In genomic region chr6:143059616-143060353, GRCh38 we compare ENCODE assay signal across 1 cellular context.
TF ChIP-seq lines count a peak whose summit lies in the region.

No MANE protein-coding gene starts in this region.

TF ChIP-seq in HepG2, 621 proteins besides CTCF, POLR2A, EP300 and RAD21 (continued from another document and continues in another):
- TF ChIP-seq ZNF142 (CRISPR knock-in tag; IDR thresholded peaks at IDR 0.05) (no peak), SSRP1 (CRISPR knock-in tag; IDR thresholded peaks at IDR 0.05) (peak; percentile 68; the same call in 1 of the 2 replicates), RBM22 (optimal IDR thresholded peaks at IDR 0.05; ENCODE audit: low read length) (no peak), ZNF780A (CRISPR knock-in tag; IDR thresholded peaks at IDR 0.05) (peak; percentile 49; the same call in 1 of the 2 replicates), KMT2B (CRISPR knock-in tag; IDR thresholded peaks at IDR 0.05) (no peak; the same call in 1 of the 2 replicates), AGO2 (optimal IDR thresholded peaks at IDR 0.05; ENCODE audit: low read depth, low read length) (no peak), ZNF414 (CRISPR knock-in tag; IDR thresholded peaks at IDR 0.05) (no peak), ZSCAN22 (CRISPR knock-in tag; IDR thresholded peaks at IDR 0.05) (no peak), ZNF431 (CRISPR knock-in tag; IDR thresholded peaks at IDR 0.05; ENCODE audit: borderline replicate concordance, low read depth) (no peak), HDAC6 (IDR thresholded peaks at IDR 0.05; ENCODE audit: low read depth, low read length) (no peak), AHR (CRISPR knock-in tag; IDR thresholded peaks at IDR 0.05) (no peak), ZBTB25 (CRISPR knock-in tag; IDR thresholded peaks at IDR 0.05) (peak; percentile 65; the same call in 1 of the 2 replicates), CHCHD3 (CRISPR knock-in tag; IDR thresholded peaks at IDR 0.05) (no peak), ERF (CRISPR knock-in tag; IDR thresholded peaks at IDR 0.05) (peak; percentile 44; the same call in 1 of the 2 replicates), MED8 (CRISPR knock-in tag; IDR thresholded peaks at IDR 0.05; ENCODE audit: insufficient replicate concordance) (no peak), ZNF335 (CRISPR knock-in tag; IDR thresholded peaks at IDR 0.05) (no peak), KAT8 (CRISPR knock-in tag; IDR thresholded peaks at IDR 0.05) (peak; percentile 27; the same call in 1 of the 2 replicates), SMAD9 (CRISPR knock-in tag; IDR thresholded peaks at IDR 0.05) (no peak), DZIP1 (CRISPR knock-in tag; IDR thresholded peaks at IDR 0.05) (no peak), SRSF1 (optimal IDR thresholded peaks at IDR 0.05; ENCODE audit: low read depth, low read length) (no peak), RNF219 (CRISPR knock-in tag; IDR thresholded peaks at IDR 0.05) (no peak), HOMEZ (CRISPR knock-in tag; IDR thresholded peaks at IDR 0.05; ENCODE audit: low read depth) (peak; percentile 99), ZNF484 (CRISPR knock-in tag; IDR thresholded peaks at IDR 0.05; ENCODE audit: borderline replicate concordance, low read depth) (no peak), ZBTB20 (CRISPR knock-in tag; IDR thresholded peaks at IDR 0.05; ENCODE audit: borderline replicate concordance, low read depth) (no peak), ZNF256 (CRISPR knock-in tag; conservative IDR thresholded peaks at IDR 0.05) (no peak), PBX2 (CRISPR knock-in tag; IDR thresholded peaks at IDR 0.05) (peak; percentile 73), MTF2 (CRISPR knock-in tag; IDR thresholded peaks at IDR 0.05; ENCODE audit: borderline replicate concordance) (no peak), ZNF576 (CRISPR knock-in tag; IDR thresholded peaks at IDR 0.05) (no peak), ELF4 (CRISPR knock-in tag; IDR thresholded peaks at IDR 0.05; ENCODE audit: borderline replicate concordance) (no peak), U2AF2 (IDR thresholded peaks at IDR 0.05; ENCODE audit: low read depth, low read length) (no peak), ZNF264 (CRISPR knock-in tag; IDR thresholded peaks at IDR 0.05) (no peak; the same call in 1 of the 2 replicates), THAP7 (CRISPR knock-in tag; IDR thresholded peaks at IDR 0.05) (no peak), RAD51 (IDR thresholded peaks at IDR 0.05; ENCODE audit: borderline replicate concordance) (no peak), SETDB1 (CRISPR knock-in tag; IDR thresholded peaks at IDR 0.05; ENCODE audit: borderline replicate concordance) (no peak), ZNF460 (CRISPR knock-in tag; IDR thresholded peaks at IDR 0.05; ENCODE audit: borderline replicate concordance) (no peak; the same call in 1 of the 2 replicates), ZNF33B (CRISPR knock-in tag; IDR thresholded peaks at IDR 0.05) (no peak), ZNF232 (CRISPR knock-in tag; IDR thresholded peaks at IDR 0.05; ENCODE audit: borderline replicate concordance) (no peak; the same call in 1 of the 2 replicates), PLRG1 (conservative IDR thresholded peaks at IDR 0.05) (no peak), FOSL1 (CRISPR knock-in tag; IDR thresholded peaks at IDR 0.05; ENCODE audit: borderline replicate concordance) (peak; percentile 64), DNMT3B (CRISPR knock-in tag; conservative IDR thresholded peaks at IDR 0.05) (peak; percentile 97), GABPA (IDR thresholded peaks at IDR 0.05; ENCODE audit: low read depth, low read length) (no peak), GABPA (CRISPR knock-in tag; IDR thresholded peaks at IDR 0.05; ENCODE audit: low read depth) (peak; percentile 73), PREB (CRISPR knock-in tag; IDR thresholded peaks at IDR 0.05) (no peak), SIN3B (IDR thresholded peaks at IDR 0.05; ENCODE audit: low read length) (0 out of 2 replicates have a peak, but pooled peaks have one; percentile 17), ZNF20 (CRISPR knock-in tag; IDR thresholded peaks at IDR 0.05) (no peak), KDM5B (CRISPR knock-in tag; IDR thresholded peaks at IDR 0.05; ENCODE audit: borderline replicate concordance) (no peak), NR1H2 (CRISPR knock-in tag; IDR thresholded peaks at IDR 0.05; ENCODE audit: borderline replicate concordance, low read depth) (no peak), CAMTA2 (CRISPR knock-in tag; IDR thresholded peaks at IDR 0.05; ENCODE audit: borderline replicate concordance) (no peak), HNRNPH1 (optimal IDR thresholded peaks at IDR 0.05; ENCODE audit: low read depth, low read length) (no peak), ZNF549 (CRISPR knock-in tag; IDR thresholded peaks at IDR 0.05) (no peak), SMC3 (IDR thresholded peaks at IDR 0.05; ENCODE audit: low read length) (peak; percentile 35), AGO1 (IDR thresholded peaks at IDR 0.05; ENCODE audit: low read depth, low read length, poor library complexity, severe bottlenecking) (no peak)
